ENCODE assay signal across 24 cellular contexts in the genomic region with DNA sequence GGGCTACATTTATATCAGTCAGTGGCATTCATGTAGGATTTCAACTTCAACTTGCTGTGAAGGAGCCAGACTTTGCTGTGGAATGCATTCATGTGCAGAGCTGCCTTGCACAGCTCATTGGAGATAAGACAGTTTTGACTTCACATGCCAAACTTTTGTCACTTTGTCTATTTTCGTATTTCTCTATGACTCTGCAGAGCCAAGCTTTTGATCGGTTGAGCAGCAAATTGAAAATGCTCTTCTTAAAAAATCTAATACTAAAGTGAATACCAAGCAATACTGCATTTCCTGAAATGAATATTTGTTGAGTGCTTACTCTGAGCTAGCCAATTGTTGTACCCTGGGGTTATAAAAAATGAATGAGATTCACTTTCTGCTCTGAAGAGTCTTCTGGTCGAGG.
DNase-seq lines count a peak whose midpoint lies in the region; ATAC-seq and TF ChIP-seq lines count a peak whose summit lies in the region.
"Had no signal": no experiment of that assay in that cellular context is flagged by ENCODE, and none has a peak within 500 bp of the region (broad histone marks: within the 10 kb centered on the region; RNA-seq: fewer than 3 reads in every experiment).

No MANE protein-coding gene starts in this region.

- TF ChIP-seq CTCF in fibroblast of pulmonary artery (IDR thresholded peaks at IDR 0.05; ENCODE audit: low read length, missing control alignments) = no peak

- H3K9me3 Mint-ChIP-seq in activated CD4-positive, alpha-beta memory T cell treated with anti-CD3 and anti-CD28 coated beads, Interleukin-2, amount 10 ng/mL, durations not matched to agents 7 days and 5 days = no peaks in the 10 kb centered on the region
- peaks cover 4% of the 10 kb centered on the region for H3K9me3 Mint-ChIP-seq in activated naive CD8-positive, alpha-beta T cell treated with anti-CD3 and anti-CD28 coated beads, Interleukin-2, amount 50 U/mL, for 24 hours
- H3K9me3 Mint-ChIP-seq: endodermal cell had no signal

- CTCF ChIA-PET in activated CD4-positive, alpha-beta memory T cell treated with anti-CD3 and anti-CD28 coated beads, Interleukin-2, amount 10 ng/mL, durations not matched to agents 7 days and 5 days (lab: Charles Lee) = interaction anchor here (1.7 kb wide), 1 partner anchor 309 kb away, joined by 4 read pairs; no protein-coding TSS in a partner anchor

- DNase-seq in fibroblast of pulmonary artery (ENCODE audit: low read depth) (peak; percentile 14), MG63 (no peak)
- no peak for DNase-seq in activated CD4-positive, alpha-beta memory T cell treated with anti-CD3 and anti-CD28 coated beads, Interleukin-2, amount 10 ng/mL, durations not matched to agents 7 days and 5 days
- no peak for DNase-seq in activated naive CD8-positive, alpha-beta T cell treated with anti-CD3 and anti-CD28 coated beads, Interleukin-2, amount 50 U/mL, for 24 hours
- DNase-seq: activated CD4-positive, CD25-positive, alpha-beta regulatory T cell treated with anti-CD3 and anti-CD28 coated beads, Interleukin-2, amount 50 U/mL, for 72 hours; activated CD8-positive, alpha-beta memory T cell treated with anti-CD3 and anti-CD28 coated beads for 24 hours; activated naive CD4-positive, alpha-beta T cell treated with Interleukin-2 at 50 U/mL for 16 hours; activated T-cell treated with anti-CD3 and anti-CD28 coated beads, Interleukin-2, amount 50 U/mL, for 24 hours; amniotic stem cell; COR-L47; cortex of kidney; Kasumi-1; mesendoderm; NCI-H524 treated with DMSO at 0.1 percent for 48 hours; upper lobe of left lung had no signal

- no peaks in the 10 kb centered on the region for H3K36me3 ChIP-seq in MG63
- H3K36me3 ChIP-seq: cardiac muscle cell, esophagus muscularis mucosa, neutrophil, upper lobe of left lung had no signal

- H3K9me3 ChIP-seq in MG63 = no peaks in the 10 kb centered on the region
- H3K9me3 ChIP-seq: esophagus muscularis mucosa, neutrophil, upper lobe of left lung had no signal

- H3K27me3 ChIP-seq in MG63 = no peaks in the 10 kb centered on the region
- H3K27me3 ChIP-seq: cardiac muscle cell, esophagus muscularis mucosa, hepatocyte, neutrophil, upper lobe of left lung had no signal

- peaks cover 5% of the 10 kb centered on the region for H3K4me1 Mint-ChIP-seq in activated CD4-positive, alpha-beta memory T cell treated with anti-CD3 and anti-CD28 coated beads, Interleukin-2, amount 10 ng/mL, durations not matched to agents 7 days and 5 days
- peaks cover 8% of the 10 kb centered on the region for H3K4me1 Mint-ChIP-seq in activated naive CD8-positive, alpha-beta T cell treated with anti-CD3 and anti-CD28 coated beads, Interleukin-2, amount 50 U/mL, for 24 hours

- POLR2A ChIA-PET in activated CD4-positive, alpha-beta memory T cell treated with anti-CD3 and anti-CD28 coated beads, Interleukin-2, amount 10 ng/mL, durations not matched to agents 7 days and 5 days (lab: Charles Lee) = no interaction called here

- peak; percentile 42 for ATAC-seq in GM18511 (IDR thresholded peaks at IDR 0.05; ENCODE audit: unreplicated experiment)
- peak; percentile 33 for ATAC-seq in GM21447 (IDR thresholded peaks at IDR 0.05; ENCODE audit: unreplicated experiment)
- peak; percentile 50 for ATAC-seq in HG03439 (IDR thresholded peaks at IDR 0.05; ENCODE audit: unreplicated experiment)
- no peak for ATAC-seq in GM21423 (IDR thresholded peaks at IDR 0.05; ENCODE audit: unreplicated experiment)
- no peak for ATAC-seq in activated naive CD8-positive, alpha-beta T cell treated with anti-CD3 and anti-CD28 coated beads, Interleukin-2, amount 50 U/mL, for 24 hours

- no peak overlapping the region for H3K27ac Mint-ChIP-seq in activated CD4-positive, alpha-beta memory T cell treated with anti-CD3 and anti-CD28 coated beads, Interleukin-2, amount 10 ng/mL, durations not matched to agents 7 days and 5 days
- H3K27ac Mint-ChIP-seq in activated naive CD8-positive, alpha-beta T cell treated with anti-CD3 and anti-CD28 coated beads, Interleukin-2, amount 50 U/mL, for 24 hours = no peak overlapping the region
- H3K27ac Mint-ChIP-seq: activated T-cell treated with anti-CD3 and anti-CD28 coated beads, Interleukin-2, amount 50 U/mL, for 24 hours; endodermal cell had no signal

- peaks cover 3% of the 10 kb centered on the region for H3K27me3 Mint-ChIP-seq in activated CD4-positive, alpha-beta memory T cell treated with anti-CD3 and anti-CD28 coated beads, Interleukin-2, amount 10 ng/mL, durations not matched to agents 7 days and 5 days
- no peaks in the 10 kb centered on the region for H3K27me3 Mint-ChIP-seq in activated naive CD8-positive, alpha-beta T cell treated with anti-CD3 and anti-CD28 coated beads, Interleukin-2, amount 50 U/mL, for 24 hours
- H3K27me3 Mint-ChIP-seq: activated T-cell treated with anti-CD3 and anti-CD28 coated beads, Interleukin-2, amount 50 U/mL, for 24 hours had no signal

- H3K4me3 ChIP-seq in fibroblast of pulmonary artery (replicated peaks; ENCODE audit: low read depth, low read length) (no peak overlapping the region), MG63 (no peak overlapping the region)
- H3K4me3 ChIP-seq: cardiac muscle cell, esophagus muscularis mucosa, hepatocyte, upper lobe of left lung had no signal

- H3K4me3 Mint-ChIP-seq in activated CD4-positive, alpha-beta memory T cell treated with anti-CD3 and anti-CD28 coated beads, Interleukin-2, amount 10 ng/mL, durations not matched to agents 7 days and 5 days = no peak overlapping the region
- no peak overlapping the region for H3K4me3 Mint-ChIP-seq in activated naive CD8-positive, alpha-beta T cell treated with anti-CD3 and anti-CD28 coated beads, Interleukin-2, amount 50 U/mL, for 24 hours
- H3K4me3 Mint-ChIP-seq: activated T-cell treated with anti-CD3 and anti-CD28 coated beads, Interleukin-2, amount 50 U/mL, for 24 hours; endodermal cell had no signal

- no peaks in the 10 kb centered on the region for H3K36me3 Mint-ChIP-seq in activated CD4-positive, alpha-beta memory T cell treated with anti-CD3 and anti-CD28 coated beads, Interleukin-2, amount 10 ng/mL, durations not matched to agents 7 days and 5 days (ENCODE audit: low read depth)
- no peaks in the 10 kb centered on the region for H3K36me3 Mint-ChIP-seq in activated naive CD8-positive, alpha-beta T cell treated with anti-CD3 and anti-CD28 coated beads, Interleukin-2, amount 50 U/mL, for 24 hours (ENCODE audit: low read depth)

Comparison
In these comparisons a context has a peak if more than half of its experiments do, and no peak if none do; other contexts are left out.
1. ATAC-seq: peak in GM18511 (single experiment), GM21447 (single experiment) and HG03439 (single experiment); none in GM21423 (single experiment) and activated naive CD8-positive, alpha-beta T cell treated with anti-CD3 and anti-CD28 coated beads, Interleukin-2, amount 50 U/mL, for 24 hours (single experiment).